26 cellular contexts compared by ENCODE assay signal in genomic region chr12:102939670-102940222, GRCh38. TPM values are rescaled to one million over a fixed set of nuclear protein-coding genes. Genes with fewer than 3 reads are reported as not detected.
DNase-seq lines count a peak whose midpoint lies in the region; TF ChIP-seq lines count a peak whose summit lies in the region.
"Had no signal": no experiment of that assay in that cellular context is flagged by ENCODE, and none has a peak within 500 bp of the region (broad histone marks: within the 10 kb centered on the region; RNA-seq: fewer than 3 reads in every experiment).

No MANE protein-coding gene starts in this region.

- H3K36me3 Mint-ChIP-seq in activated CD4-positive, alpha-beta T cell treated with anti-CD3 and anti-CD28 coated beads, Interleukin-2, amount 10 ng/mL, durations not matched to agents 24 days and 14 days (ENCODE audit: low read depth) = no peaks in the 10 kb centered on the region
- H3K36me3 Mint-ChIP-seq in osteocyte (ENCODE audit: unreplicated experiment) = no peaks in the 10 kb centered on the region
- H3K36me3 Mint-ChIP-seq: activated naive CD4-positive, alpha-beta T cell treated with anti-CD3 and anti-CD28 coated beads, Interleukin-2, amount 10 ng/mL, durations not matched to agents 7 days and 5 days; CD4-positive, CD25-positive, alpha-beta regulatory T cell had no signal

- H3K4me1 Mint-ChIP-seq in activated CD4-positive, alpha-beta T cell treated with anti-CD3 and anti-CD28 coated beads, Interleukin-2, amount 10 ng/mL, durations not matched to agents 24 days and 14 days = no peaks in the 10 kb centered on the region
- H3K4me1 Mint-ChIP-seq in osteocyte (ENCODE audit: unreplicated experiment) = no peaks in the 10 kb centered on the region
- H3K4me1 Mint-ChIP-seq: activated naive CD4-positive, alpha-beta T cell treated with anti-CD3 and anti-CD28 coated beads, Interleukin-2, amount 10 ng/mL, durations not matched to agents 7 days and 5 days; CD4-positive, CD25-positive, alpha-beta regulatory T cell; neural crest cell had no signal

- intact Hi-C loops in activated CD4-positive, alpha-beta T cell treated with anti-CD3 and anti-CD28 coated beads, Interleukin-2, amount 10 ng/mL, durations not matched to agents 24 days and 14 days (cut with micrococcal nuclease) = no loop called here

- TF ChIP-seq CTCF in epithelial cell of proximal tubule (conservative IDR thresholded peaks at IDR 0.05; ENCODE audit: low read depth, low read length) (peak; percentile 71), osteocyte (IDR thresholded peaks at IDR 0.05) (no peak)

- H3K4me3 Mint-ChIP-seq in activated CD4-positive, alpha-beta T cell treated with anti-CD3 and anti-CD28 coated beads, Interleukin-2, amount 10 ng/mL, durations not matched to agents 24 days and 14 days = no peak overlapping the region
- H3K4me3 Mint-ChIP-seq in osteocyte (ENCODE audit: unreplicated experiment) = no peak overlapping the region
- H3K4me3 Mint-ChIP-seq: activated CD8-positive, alpha-beta T cell treated with anti-CD3 and anti-CD28 coated beads for 36 hours; activated naive CD4-positive, alpha-beta T cell treated with anti-CD3 and anti-CD28 coated beads, Interleukin-2, amount 10 ng/mL, durations not matched to agents 7 days and 5 days; activated T-cell treated with anti-CD3 and anti-CD28 coated beads, Interleukin-2, amount 50 U/mL, for 4 hours; CD4-positive, CD25-positive, alpha-beta regulatory T cell; neural crest cell; T-helper 1 cell treated with Interleukin-12 subunit alpha and Interleukin-12 subunit beta and Interleukin-4 antibody, amounts not matched to agents 30 μg/mL and 1 μg/mL, for 36 hours had no signal

- no peaks in the 10 kb centered on the region for H3K9me3 Mint-ChIP-seq in activated CD4-positive, alpha-beta T cell treated with anti-CD3 and anti-CD28 coated beads, Interleukin-2, amount 10 ng/mL, durations not matched to agents 24 days and 14 days
- H3K9me3 Mint-ChIP-seq in osteocyte (ENCODE audit: unreplicated experiment) = peaks cover 14% of the 10 kb centered on the region
- H3K9me3 Mint-ChIP-seq: activated naive CD4-positive, alpha-beta T cell treated with anti-CD3 and anti-CD28 coated beads, Interleukin-2, amount 10 ng/mL, durations not matched to agents 7 days and 5 days; activated T-cell treated with anti-CD3 and anti-CD28 coated beads, Interleukin-2, amount 50 U/mL, for 4 hours; T-helper 1 cell treated with Interleukin-12 subunit alpha and Interleukin-12 subunit beta and Interleukin-4 antibody, amounts not matched to agents 30 μg/mL and 1 μg/mL, for 36 hours had no signal

- H3K27ac Mint-ChIP-seq in activated CD4-positive, alpha-beta T cell treated with anti-CD3 and anti-CD28 coated beads, Interleukin-2, amount 10 ng/mL, durations not matched to agents 24 days and 14 days = no peak overlapping the region
- no peak overlapping the region for H3K27ac Mint-ChIP-seq in osteocyte (ENCODE audit: unreplicated experiment)
- H3K27ac Mint-ChIP-seq: activated CD8-positive, alpha-beta T cell treated with anti-CD3 and anti-CD28 coated beads for 36 hours; activated naive CD4-positive, alpha-beta T cell treated with anti-CD3 and anti-CD28 coated beads, Interleukin-2, amount 10 ng/mL, durations not matched to agents 7 days and 5 days; CD4-positive, CD25-positive, alpha-beta regulatory T cell; T-helper 1 cell treated with Interleukin-12 subunit alpha and Interleukin-12 subunit beta and Interleukin-4 antibody, amounts not matched to agents 30 μg/mL and 1 μg/mL, for 36 hours had no signal

- peaks cover 14% of the 10 kb centered on the region for H3K27me3 Mint-ChIP-seq in activated CD4-positive, alpha-beta T cell treated with anti-CD3 and anti-CD28 coated beads, Interleukin-2, amount 10 ng/mL, durations not matched to agents 24 days and 14 days
- H3K27me3 Mint-ChIP-seq in osteocyte (ENCODE audit: unreplicated experiment) = no peaks in the 10 kb centered on the region
- H3K27me3 Mint-ChIP-seq: CD4-positive, CD25-positive, alpha-beta regulatory T cell had no signal

- DNase-seq in activated CD4-positive, alpha-beta T cell treated with anti-CD3 and anti-CD28 coated beads, Interleukin-2, amount 10 ng/mL, durations not matched to agents 24 days and 14 days = peak; percentile 20
- no peak for DNase-seq in activated CD4-positive, alpha-beta T cell treated with anti-CD3 and anti-CD28 coated beads for 48 hours
- DNase-seq in NCI-H69 (lab: John Stamatoyannopoulos, UW) (peak; percentile 6), epithelial cell of proximal tubule (ENCODE audit: low read depth) (no peak), NCI-H1436 treated with DMSO at 0.1 percent for 48 hours (lab: John Stamatoyannopoulos, UW) (no peak), cerebellum (ENCODE audit: low spot score) (no peak), osteocyte (ENCODE audit: extremely low spot score, unreplicated experiment) (no peak), NCI-H1694 (lab: John Stamatoyannopoulos, UW) (no peak)
- DNase-seq: activated CD8-positive, alpha-beta T cell treated with anti-CD3 and anti-CD28 coated beads for 36 hours; activated naive CD4-positive, alpha-beta T cell treated with anti-CD3 and anti-CD28 coated beads, Interleukin-2, amount 10 ng/mL, durations not matched to agents 7 days and 5 days; activated T-cell treated with anti-CD3 and anti-CD28 coated beads, Interleukin-2, amount 50 U/mL, for 4 hours; CD4-positive, CD25-positive, alpha-beta regulatory T cell; cerebellar nuclear complex; DMS79 treated with DMSO at 0.1 percent for 48 hours; effector CD4-positive, alpha-beta T cell; esophagus squamous epithelium; GM23248; left cardiac atrium; NCI-H446; spleen; stimulated activated CD8-positive, alpha-beta memory T cell treated with anti-CD3 and anti-CD28 coated beads, Interleukin-4, amount 100 ng/mL, for 48 hours had no signal

- H3K4me3 ChIP-seq in epithelial cell of proximal tubule (ENCODE audit: low read depth, low read length) = no peak overlapping the region
- H3K4me3 ChIP-seq: esophagus squamous epithelium, GM23248, spleen had no signal

RNA-seq across cellular contexts. Expression of gene ASCL1, which starts 17.7 kb away (rescaled TPM):
- 0.07 TPM in 1 of 2 replicates, not detected in the other for total RNA-seq in activated CD4-positive, alpha-beta T cell treated with anti-CD3 and anti-CD28 coated beads, Interleukin-2, amount 10 ng/mL, durations not matched to agents 24 days and 14 days
- total RNA-seq in epithelial cell of proximal tubule (not detected in 2 replicates), cerebellum (14.0 TPM), osteocyte (not detected in 2 replicates)
- total RNA-seq: activated CD8-positive, alpha-beta T cell treated with anti-CD3 and anti-CD28 coated beads for 36 hours; activated T-cell treated with anti-CD3 and anti-CD28 coated beads, Interleukin-2, amount 50 U/mL, for 4 hours; CD4-positive, CD25-positive, alpha-beta regulatory T cell; esophagus squamous epithelium; GM23248; left cardiac atrium; LHCN-M2; Right ventricle myocardium inferior; spleen; ureter had no signal

RNA-seq across cellular contexts. Expression of gene PAH, which starts 22.7 kb away (rescaled TPM):
- total RNA-seq in activated CD4-positive, alpha-beta T cell treated with anti-CD3 and anti-CD28 coated beads, Interleukin-2, amount 10 ng/mL, durations not matched to agents 24 days and 14 days = not detected in 2 replicates
- total RNA-seq in epithelial cell of proximal tubule = not detected in 2 replicates
- 1.2 TPM for total RNA-seq in cerebellum
- total RNA-seq in osteocyte = not detected in 2 replicates
- total RNA-seq: activated CD8-positive, alpha-beta T cell treated with anti-CD3 and anti-CD28 coated beads for 36 hours; CD4-positive, CD25-positive, alpha-beta regulatory T cell; esophagus squamous epithelium; GM23248; LHCN-M2; neural crest cell; Right ventricle myocardium inferior; spleen had no signal

Comparison
In these comparisons a context has a peak if more than half of its experiments do, and no peak if none do; other contexts are left out.
1. DNase-seq: peak in activated CD4-positive, alpha-beta T cell treated with anti-CD3 and anti-CD28 coated beads, Interleukin-2, amount 10 ng/mL, durations not matched to agents 24 days and 14 days (single experiment) and NCI-H69 (single experiment); none in activated CD4-positive, alpha-beta T cell treated with anti-CD3 and anti-CD28 coated beads for 48 hours (single experiment), epithelial cell of proximal tubule (single experiment), NCI-H1436 treated with DMSO at 0.1 percent for 48 hours (single experiment), cerebellum (single experiment), osteocyte (single experiment) and NCI-H1694 (single experiment).
2. RNA of gene ASCL1, which starts 17.7 kb away (total RNA-seq): 14.0 TPM in cerebellum (single experiment); 0.07 TPM in activated CD4-positive, alpha-beta T cell treated with anti-CD3 and anti-CD28 coated beads, Interleukin-2, amount 10 ng/mL, durations not matched to agents 24 days and 14 days, not detected in epithelial cell of proximal tubule and not detected in osteocyte; every median in the first group is over 10 times any median in the second.